11 cellular contexts compared by ENCODE assay signal in genomic region chr6:11618533-11618932, GRCh38.
DNase-seq lines count a peak whose midpoint lies in the region; ATAC-seq, FAIRE-seq and TF ChIP-seq lines count a peak whose summit lies in the region.
"Had no signal": no experiment of that assay in that cellular context is flagged by ENCODE, and none has a peak within 500 bp of the region (broad histone marks: within the 10 kb centered on the region; RNA-seq: fewer than 3 reads in every experiment).

No MANE protein-coding gene starts in this region.

- ATAC-seq in naive thymus-derived CD8-positive, alpha-beta T cell = no peak
- no peak for ATAC-seq in HG02970 (IDR thresholded peaks at IDR 0.05; ENCODE audit: low FRiP score, unreplicated experiment)

- peak; percentile 26 for TF ChIP-seq CTCF in AG09309 (IDR thresholded peaks at IDR 0.05; ENCODE audit: control insufficient read depth, insufficient read depth, low read depth, low read length, missing control alignments)
- peak; percentile 65 for TF ChIP-seq CTCF in OCI-LY3 (IDR thresholded peaks at IDR 0.05; ENCODE audit: low read depth, low read length)
- TF ChIP-seq CTCF in fibroblast of villous mesenchyme (IDR thresholded peaks at IDR 0.05; ENCODE audit: insufficient read depth, low read depth, low read length) = peak; percentile 48

- H4K20me1 ChIP-seq in OCI-LY3 (ENCODE audit: insufficient read depth, low read length) = no peaks in the 10 kb centered on the region

- H3K9me3 ChIP-seq in OCI-LY3 (ENCODE audit: insufficient read depth, low read length) = no peaks in the 10 kb centered on the region

- no peak overlapping the region for H3K4me2 ChIP-seq in OCI-LY3 (ENCODE audit: low read length)

- POLR2A ChIA-PET in naive thymus-derived CD8-positive, alpha-beta T cell (lab: Charles Lee) = no interaction called here

- H3K4me3 ChIP-seq in AG09309 (ENCODE audit: control insufficient read depth, low read depth, low read length) = no peak overlapping the region
- H3K4me3 ChIP-seq in OCI-LY3 (ENCODE audit: low read length) = no peak overlapping the region
- no peak overlapping the region for H3K4me3 ChIP-seq in fibroblast of villous mesenchyme (ENCODE audit: low read depth, low read length)
- H3K4me3 ChIP-seq: lung had no signal

- H3K36me3 ChIP-seq in OCI-LY3 (replicated peaks; ENCODE audit: low read depth, low read length) = no peaks in the 10 kb centered on the region

- no peaks in the 10 kb centered on the region for H3K27me3 ChIP-seq in OCI-LY3 (ENCODE audit: low read depth, low read length)

- peak; percentile 77 for FAIRE-seq in GM19239 (lab: Jason Lieb, UNC)

- no peak overlapping the region for H3K27ac Mint-ChIP-seq in naive thymus-derived CD8-positive, alpha-beta T cell

- H3K9me3 Mint-ChIP-seq in naive thymus-derived CD8-positive, alpha-beta T cell = no peaks in the 10 kb centered on the region

- no peaks in the 10 kb centered on the region for H3K36me3 Mint-ChIP-seq in naive thymus-derived CD8-positive, alpha-beta T cell

- 0 out of 2 replicates have a peak, but pooled peaks cover 4% of the 10 kb centered on the region for H3K4me1 ChIP-seq in OCI-LY3 (ENCODE audit: low read length)

- no peaks in the 10 kb centered on the region for H3K4me1 Mint-ChIP-seq in naive thymus-derived CD8-positive, alpha-beta T cell

- H3K27me3 Mint-ChIP-seq in naive thymus-derived CD8-positive, alpha-beta T cell = peaks cover 0 to 3% (median 0%) of the 10 kb centered on the region in 5 donors

- no peak overlapping the region for H3K4me3 Mint-ChIP-seq in naive thymus-derived CD8-positive, alpha-beta T cell

- no peak overlapping the region for H3K9ac ChIP-seq in OCI-LY3 (ENCODE audit: low read length)

- DNase-seq in AG09309 (ENCODE audit: low read depth) = no peak
- DNase-seq in GM19239 (ENCODE audit: insufficient read length, low spot score) = no peak
- no peak for DNase-seq in fibroblast of villous mesenchyme (ENCODE audit: low read depth)
- no peak for DNase-seq in NCI-H2196 treated with DMSO at 0.1 percent for 48 hours (lab: John Stamatoyannopoulos, UW; ENCODE audit: unreplicated experiment)
- no peak for DNase-seq in naive thymus-derived CD8-positive, alpha-beta T cell
- DNase-seq in islet precursor cell = no peak
- DNase-seq: central memory CD4-positive, alpha-beta T cell; NCI-H2081 had no signal

- no peaks in the 10 kb centered on the region for H3K79me2 ChIP-seq in OCI-LY3 (ENCODE audit: low read length)

- H2AFZ ChIP-seq in OCI-LY3 (ENCODE audit: low read depth, low read length) = no peak overlapping the region

- no peak overlapping the region for H3K27ac ChIP-seq in OCI-LY3 (ENCODE audit: low read length)
